ENCODE assay signal across 1 cellular context in genomic region chr3:124748560-124749198, GRCh38.
TF ChIP-seq lines count a peak whose summit lies in the region.

No MANE protein-coding gene starts in this region.

TF ChIP-seq in HCT116, 20 proteins besides CTCF, POLR2A, EP300 and RAD21 (continued from another document):
- no peak for TF ChIP-seq ZBTB33 (IDR thresholded peaks at IDR 0.05; ENCODE audit: extremely low read depth, insufficient replicate concordance, low read length)
- no peak for TF ChIP-seq EZH2 (IDR thresholded peaks at IDR 0.05)
- no peak for TF ChIP-seq ZNF274 (IDR thresholded peaks at IDR 0.05; ENCODE audit: low read depth, low read length)
- no peak for TF ChIP-seq CBX3 (IDR thresholded peaks at IDR 0.05; ENCODE audit: low read depth)
- TF ChIP-seq SIN3A (IDR thresholded peaks at IDR 0.05; ENCODE audit: low read depth) = no peak
- TF ChIP-seq TCF7L2 (IDR thresholded peaks at IDR 0.05; ENCODE audit: borderline replicate concordance, extremely low read depth, insufficient read depth, insufficient read length) = no peak
